In the genomic region with DNA sequence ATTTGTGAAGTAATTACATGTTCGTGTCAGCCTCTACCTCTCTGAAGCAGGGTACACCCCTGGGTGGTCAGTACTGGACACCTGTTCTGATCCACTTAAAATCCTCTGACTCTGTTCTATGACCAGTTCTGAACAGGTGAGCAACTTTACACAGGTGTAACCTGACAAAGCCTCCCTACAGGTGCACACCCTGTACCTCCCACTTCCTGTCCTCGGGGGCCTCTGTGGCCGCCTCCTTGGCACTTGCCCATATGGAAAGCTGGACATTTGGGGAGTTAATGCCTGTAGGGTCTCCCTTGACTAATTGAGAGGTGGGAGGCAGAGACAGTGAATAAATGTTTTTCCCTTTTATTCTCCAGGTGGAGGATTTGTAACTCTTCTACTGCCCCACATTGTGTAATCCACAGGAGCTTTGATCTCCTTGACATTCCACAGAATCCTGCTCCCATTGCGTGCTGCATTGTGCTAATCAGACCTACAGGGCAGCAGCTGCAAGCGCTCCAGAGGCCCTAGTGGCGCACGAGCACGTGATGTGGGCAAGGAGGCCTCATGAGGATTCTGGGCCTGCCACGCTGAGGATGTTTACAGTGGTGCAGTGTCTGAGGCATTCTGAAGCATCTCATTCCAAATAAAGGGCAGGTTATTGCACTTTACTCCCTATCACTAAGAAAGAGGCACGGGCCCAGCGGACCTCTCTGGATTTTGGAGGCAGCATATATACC, we compare ENCODE assay signal across 12 cellular contexts. TPM values are rescaled to one million over a fixed set of nuclear protein-coding genes. Genes with fewer than 3 reads are reported as not detected.
DNase-seq lines count a peak whose midpoint lies in the region; ATAC-seq and TF ChIP-seq lines count a peak whose summit lies in the region.
"Had no signal": no experiment of that assay in that cellular context is flagged by ENCODE, and none has a peak within 500 bp of the region (broad histone marks: within the 10 kb centered on the region; RNA-seq: fewer than 3 reads in every experiment).

No MANE protein-coding gene starts in this region.

- no peaks in the 10 kb centered on the region for H3K4me1 Mint-ChIP-seq in activated naive CD8-positive, alpha-beta T cell treated with anti-CD3 and anti-CD28 coated beads, Interleukin-2, amount 50 U/mL, for 24 hours

- no peak for ATAC-seq in GM18498 (IDR thresholded peaks at IDR 0.05; ENCODE audit: unreplicated experiment)
- no peak for ATAC-seq in activated naive CD8-positive, alpha-beta T cell treated with anti-CD3 and anti-CD28 coated beads, Interleukin-2, amount 50 U/mL, for 24 hours
- ATAC-seq: activated T-cell treated with anti-CD3 and anti-CD28 coated beads, Interleukin-2, amount 50 U/mL, for 72 hours had no signal

- H3K36me3 ChIP-seq in iPS-15b (ENCODE audit: control insufficient read depth, insufficient read depth, low read length) (no peaks in the 10 kb centered on the region), transverse colon (peaks cover 0 to 5% (median 0%) of the 10 kb centered on the region in 4 donors)

- no peak for TF ChIP-seq POLR2A in transverse colon (IDR thresholded peaks at IDR 0.05)

- H3K27me3 Mint-ChIP-seq in activated naive CD8-positive, alpha-beta T cell treated with anti-CD3 and anti-CD28 coated beads, Interleukin-2, amount 50 U/mL, for 24 hours = peaks cover 5% of the 10 kb centered on the region

- intact Hi-C loops in transverse colon (cut with DNase I; ENCODE audit: low total_unique reads) = no loop called here

- in situ Hi-C loops in transverse colon (cut with MboI; ENCODE audit: low pct_ligation_motif_present in 1 of 4, low pct_unique_long_range_greater_than_20kb in 1 of 4, low sequenced_read_pairs in 3 of 4) = loop anchor here in 3 of 4 donors (25.0 kb wide), 2 partner anchors 339 to 364 kb away; a partner anchor contains a TSS

- H3K36me3 Mint-ChIP-seq in activated naive CD8-positive, alpha-beta T cell treated with anti-CD3 and anti-CD28 coated beads, Interleukin-2, amount 50 U/mL, for 24 hours (ENCODE audit: low read depth) = no peaks in the 10 kb centered on the region

- H3K9me3 Mint-ChIP-seq in activated naive CD8-positive, alpha-beta T cell treated with anti-CD3 and anti-CD28 coated beads, Interleukin-2, amount 50 U/mL, for 24 hours = no peaks in the 10 kb centered on the region
- H3K9me3 Mint-ChIP-seq: activated T-cell treated with anti-CD3 and anti-CD28 coated beads, Interleukin-2, amount 50 U/mL, for 72 hours; neural crest cell had no signal

- H3K4me3 Mint-ChIP-seq in activated naive CD8-positive, alpha-beta T cell treated with anti-CD3 and anti-CD28 coated beads, Interleukin-2, amount 50 U/mL, for 24 hours = no peak overlapping the region
- H3K4me3 Mint-ChIP-seq: activated T-cell treated with anti-CD3 and anti-CD28 coated beads, Interleukin-2, amount 50 U/mL, for 72 hours; neural crest cell had no signal

- peak in 2 of 5 experiments; percentile 19 to 39 for TF ChIP-seq CTCF in transverse colon (IDR thresholded peaks at IDR 0.05)

- H3K4me3 ChIP-seq in iPS-15b (ENCODE audit: low read depth, low read length) = no peak overlapping the region
- no peak overlapping the region for H3K4me3 ChIP-seq in transverse colon

- H3K9ac ChIP-seq in iPS-15b (ENCODE audit: low read depth, low read length) = peak overlapping the region; percentile 47

- peaks cover 6% of the 10 kb centered on the region for H3K4me1 ChIP-seq in iPS-15b (ENCODE audit: control insufficient read depth, insufficient read depth, low read length)
- peaks cover 0 to 17% (median 8%) of the 10 kb centered on the region in 4 donors for H3K4me1 ChIP-seq in transverse colon

- TF ChIP-seq EP300 in transverse colon (IDR thresholded peaks at IDR 0.05; ENCODE audit: low read depth) = no peak

- peak overlapping the region; percentile 7 to 38 (median 14) for H3K27ac ChIP-seq in transverse colon

- H3K27me3 ChIP-seq in iPS-15b (ENCODE audit: control insufficient read depth, insufficient read depth, low read length) = no peaks in the 10 kb centered on the region
- H3K27me3 ChIP-seq in transverse colon = no peaks in the 10 kb centered on the region

- WGBS in transverse colon (ENCODE audit: low coverage in 1 of 2), 2 donors = 58 to 80% methylated on average over 1 to 11 of the region's 11 CpGs

- H3K27ac Mint-ChIP-seq in activated naive CD8-positive, alpha-beta T cell treated with anti-CD3 and anti-CD28 coated beads, Interleukin-2, amount 50 U/mL, for 24 hours = no peak overlapping the region
- H3K27ac Mint-ChIP-seq: activated T-cell treated with anti-CD3 and anti-CD28 coated beads, Interleukin-2, amount 50 U/mL, for 72 hours had no signal

- peak; percentile 13 for DNase-seq in NCI-H82 (lab: John Stamatoyannopoulos, UW)
- DNase-seq in NCI-H82 treated with DMSO at 0.1 percent for 48 hours (lab: John Stamatoyannopoulos, UW; ENCODE audit: unreplicated experiment) = no peak
- peak; percentile 41 for DNase-seq in SHP77 treated with DMSO at 0.1 percent for 48 hours (lab: John Stamatoyannopoulos, UW)
- peak; percentile 58 for DNase-seq in transverse colon
- no peak for DNase-seq in activated naive CD8-positive, alpha-beta T cell treated with anti-CD3 and anti-CD28 coated beads, Interleukin-2, amount 50 U/mL, for 24 hours
- DNase-seq in SKM-1 (lab: John Stamatoyannopoulos, UW; ENCODE audit: unreplicated experiment) = no peak
- DNase-seq: activated T-cell treated with anti-CD3 and anti-CD28 coated beads, Interleukin-2, amount 50 U/mL, for 72 hours; glutamatergic neuron had no signal

- H3K9me3 ChIP-seq in iPS-15b (ENCODE audit: control insufficient read depth, insufficient read depth, low read length) (no peaks in the 10 kb centered on the region), transverse colon (no peaks in the 10 kb centered on the region)

RNA-seq across cellular contexts. Expression of a gene that starts 45.8 kb away (rescaled TPM):
- total RNA-seq in transverse colon = 1 to 10 TPM in 2 of 4 donors, not detected in 2; 2.7 TPM
- total RNA-seq: A172, neural crest cell had no signal

RNA-seq across cellular contexts. Expression of a gene that starts 48.6 kb away (rescaled TPM):
- 100 to 1,000 TPM in 1 of 4 donors, 10 to 100 TPM in 3; 49.2 to 108 (median 57.8) TPM for total RNA-seq in transverse colon

Comparison
In these comparisons a context has a peak if more than half of its experiments do, and no peak if none do; other contexts are left out.
1. DNase-seq: peak in NCI-H82 (single experiment), SHP77 treated with DMSO at 0.1 percent for 48 hours (single experiment) and transverse colon (single experiment); none in NCI-H82 treated with DMSO at 0.1 percent for 48 hours (single experiment), activated naive CD8-positive, alpha-beta T cell treated with anti-CD3 and anti-CD28 coated beads, Interleukin-2, amount 50 U/mL, for 24 hours (single experiment) and SKM-1 (single experiment).